Comparison of ENCODE assay signal across 16 cellular contexts in the genomic region with DNA sequence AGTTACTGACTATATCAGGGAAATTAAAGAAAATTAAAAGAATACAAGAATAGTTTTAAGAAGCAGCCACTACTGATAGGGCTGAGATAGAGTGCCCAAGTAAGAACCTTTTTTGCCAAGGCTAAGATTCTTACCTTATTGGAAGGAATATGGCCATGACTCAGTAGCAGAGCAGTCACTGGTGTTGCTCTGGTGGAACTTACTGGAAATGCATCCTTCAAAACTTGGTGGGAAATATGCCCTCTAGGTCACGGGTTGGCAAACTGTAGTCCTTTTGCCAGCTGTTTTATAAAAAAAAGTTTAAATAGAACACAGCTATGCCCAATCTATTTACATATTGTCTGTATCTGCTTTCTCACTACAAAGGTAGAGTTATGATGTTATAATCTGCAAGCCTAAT. TPM values are rescaled to one million over a fixed set of nuclear protein-coding genes. Genes with fewer than 3 reads are reported as not detected.
DNase-seq lines count a peak whose midpoint lies in the region; ATAC-seq and TF ChIP-seq lines count a peak whose summit lies in the region.
"Had no signal": no experiment of that assay in that cellular context is flagged by ENCODE, and none has a peak within 500 bp of the region (broad histone marks: within the 10 kb centered on the region; RNA-seq: fewer than 3 reads in every experiment).

No MANE protein-coding gene starts in this region.

- no peak overlapping the region for H3K4ac ChIP-seq in IMR-90 (ENCODE audit: low read depth, low read length)

- H2AK5ac ChIP-seq in IMR-90 (ENCODE audit: low read depth, low read length): no peak overlapping the region

- H3K18ac ChIP-seq in IMR-90 (ENCODE audit: low read depth, low read length): no peak overlapping the region

- H3K27me3 Mint-ChIP-seq in chondrocyte (ENCODE audit: low read depth): no peaks in the 10 kb centered on the region
- no peaks in the 10 kb centered on the region for H3K27me3 Mint-ChIP-seq in neural crest cell (ENCODE audit: low read depth)
- H3K27me3 Mint-ChIP-seq: activated T-helper 17 cell treated with anti-CD3 and anti-CD28 coated beads, Interleukin-2, amount 50 U/mL, for 72 hours had no signal

- H3K9me1 ChIP-seq in IMR-90 (ENCODE audit: insufficient read depth, low read length): no peaks in the 10 kb centered on the region

- H3K4me3 Mint-ChIP-seq in chondrocyte (ENCODE audit: unreplicated experiment) (no peak overlapping the region), neural crest cell (no peak overlapping the region)
- H3K4me3 Mint-ChIP-seq: activated T-helper 17 cell treated with anti-CD3 and anti-CD28 coated beads, Interleukin-2, amount 50 U/mL, for 72 hours had no signal

- no peak overlapping the region for H3K14ac ChIP-seq in IMR-90 (replicated peaks; ENCODE audit: low read depth, low read length)

- H3K9ac ChIP-seq in IMR-90 (ENCODE audit: low read depth, low read length): no peak overlapping the region
- H3K9ac ChIP-seq: KMS-11 had no signal

- H3K79me1 ChIP-seq in IMR-90 (ENCODE audit: low read depth in 1 of 2, low read length in 2 of 2): peaks cover 13 to 59% of the 10 kb centered on the region in 2 experiments

- H4K5ac ChIP-seq in IMR-90 (ENCODE audit: low read depth, low read length): no peak overlapping the region

- dilution Hi-C loops in IMR-90 (cut with HindIII; ENCODE audit: low sequenced_read_pairs, unreplicated experiment): no loop called here

- in situ Hi-C loops in IMR-90 (cut with MboI; ENCODE audit: low sequenced_read_pairs): no loop called here

- peak; percentile 7 for DNase-seq in DMS 273 (lab: John Stamatoyannopoulos, UW; ENCODE audit: unreplicated experiment)
- no peak for DNase-seq in DMS 273 treated with DMSO at 0.1 percent for 48 hours (lab: John Stamatoyannopoulos, UW)
- peak; percentile 21 for DNase-seq in IMR-90
- no peak for DNase-seq in chondrocyte (ENCODE audit: low spot score)
- no peak for DNase-seq in neural crest cell (ENCODE audit: low read depth, low spot score)
- DNase-seq in esophagus squamous epithelium (lab: John Stamatoyannopoulos, UW): no peak
- DNase-seq in activated CD8-positive, alpha-beta memory T cell treated with anti-CD3 and anti-CD28 coated beads for 24 hours: no peak
- DNase-seq: activated CD4-positive, CD25-positive, alpha-beta regulatory T cell treated with anti-CD3 and anti-CD28 coated beads, Interleukin-2, amount 50 U/mL, for 72 hours; caudate nucleus; NCI-H2107 had no signal

- H2AK9ac ChIP-seq in IMR-90 (replicated peaks; ENCODE audit: low read depth, low read length, poor library complexity): no peak overlapping the region

- no peak overlapping the region for H2BK120ac ChIP-seq in IMR-90 (ENCODE audit: low read depth, low read length)

- POLR2A ChIA-PET in IMR-90 (lab: Charles Lee; ENCODE audit: unreplicated experiment): no interaction called here

- BruUV-seq in IMR-90 (replicated peaks; lab: Mats Ljungman, UMichigan): no TSS peak

- TF ChIP-seq RAD21 in IMR-90 (IDR thresholded peaks at IDR 0.05; ENCODE audit: low read length): no peak

- ATAC-seq in IMR-90 (ENCODE audit: low read depth): no peak
- no peak for ATAC-seq in GM21526 (IDR thresholded peaks at IDR 0.05; ENCODE audit: low FRiP score, unreplicated experiment)
- ATAC-seq: activated T-helper 17 cell treated with anti-CD3 and anti-CD28 coated beads, Interleukin-2, amount 50 U/mL, for 72 hours had no signal

- H3K4me1 ChIP-seq in IMR-90 (ENCODE audit: control insufficient read depth, insufficient read depth, low read length): no peaks in the 10 kb centered on the region
- H3K4me1 ChIP-seq in esophagus squamous epithelium: peaks cover 5 to 17% (median 12%) of the 10 kb centered on the region in 3 donors

- no peak overlapping the region for H2BK5ac ChIP-seq in IMR-90 (ENCODE audit: low read depth, low read length, poor library complexity, severe bottlenecking)

- H3K4me2 ChIP-seq in IMR-90 (ENCODE audit: low read depth, low read length): no peak overlapping the region
- H3K4me2 ChIP-seq: KMS-11 had no signal

- no peak overlapping the region for H2BK15ac ChIP-seq in IMR-90 (ENCODE audit: low read depth, low read length)

- WGBS in IMR-90 (ENCODE audit: extremely low coverage in 2 of 2, insufficient read length in 1 of 2), 2 experiments: no CpG with 5 or more reads among the region's 1 CpG
- 84 to 89% methylated on average over 1 of the region's 1 CpG for WGBS in esophagus squamous epithelium, 2 donors

- H4K8ac ChIP-seq in IMR-90 (ENCODE audit: low read depth in 2 of 2, low read length in 2 of 2): no peak overlapping the region

- no peaks in the 10 kb centered on the region for H4K20me1 ChIP-seq in IMR-90 (ENCODE audit: insufficient read depth, low read length)

- H3K23ac ChIP-seq in IMR-90 (ENCODE audit: low read depth, low read length): no peak overlapping the region

- H3K4me1 Mint-ChIP-seq in chondrocyte (ENCODE audit: low read depth): peaks cover 35% of the 10 kb centered on the region
- H3K4me1 Mint-ChIP-seq in neural crest cell: peaks cover 45% of the 10 kb centered on the region

- no peaks in the 10 kb centered on the region for H3K27me3 ChIP-seq in IMR-90 (ENCODE audit: control insufficient read depth, insufficient read depth, low read length)
- no peaks in the 10 kb centered on the region for H3K27me3 ChIP-seq in esophagus squamous epithelium
- H3K27me3 ChIP-seq: esophagus muscularis mucosa, tibial nerve had no signal

- H3K9me3 ChIP-seq in IMR-90 (ENCODE audit: control insufficient read depth, insufficient read depth, low read length) (no peaks in the 10 kb centered on the region), esophagus squamous epithelium (no peaks in the 10 kb centered on the region)
- H3K9me3 ChIP-seq: esophagus muscularis mucosa, tibial nerve had no signal

- no peak overlapping the region for H2BK20ac ChIP-seq in IMR-90 (ENCODE audit: low read depth, low read length)

- H3K36me3 Mint-ChIP-seq in chondrocyte (ENCODE audit: low read depth) (no peaks in the 10 kb centered on the region), neural crest cell (ENCODE audit: low read depth) (peaks cover 12% of the 10 kb centered on the region)

- no peak overlapping the region for H2AFZ ChIP-seq in IMR-90 (replicated peaks; ENCODE audit: low read length, poor library complexity)

- CTCF ChIA-PET in IMR-90 (lab: Yijun Ruan, JAX): interaction anchor here (0.9 kb wide), 2 partner anchors 8 to 74 kb away, joined by 3 to 5 read pairs; no protein-coding TSS in a partner anchor

- H3K36me3 ChIP-seq in IMR-90 (ENCODE audit: control insufficient read depth, insufficient read depth, low read length) (no peaks in the 10 kb centered on the region), esophagus squamous epithelium (no peaks in the 10 kb centered on the region)
- H3K36me3 ChIP-seq: esophagus muscularis mucosa, tibial nerve had no signal

- H3K27ac Mint-ChIP-seq in chondrocyte (ENCODE audit: unreplicated experiment) (no peak overlapping the region), neural crest cell (ENCODE audit: unreplicated experiment) (no peak overlapping the region)
- H3K27ac Mint-ChIP-seq: activated T-helper 17 cell treated with anti-CD3 and anti-CD28 coated beads, Interleukin-2, amount 50 U/mL, for 72 hours had no signal

- no peak overlapping the region for H4K91ac ChIP-seq in IMR-90 (ENCODE audit: insufficient read depth, low read depth, low read length)

- TF ChIP-seq POLR2A in IMR-90 (IDR thresholded peaks at IDR 0.05; ENCODE audit: low read depth, low read length) (no peak), esophagus squamous epithelium (IDR thresholded peaks at IDR 0.05) (no peak)

- no peak overlapping the region for H3K4me3 ChIP-seq in IMR-90 (ENCODE audit: insufficient read depth, low read depth, low read length)
- no peak overlapping the region for H3K4me3 ChIP-seq in esophagus squamous epithelium
- H3K4me3 ChIP-seq: esophagus muscularis mucosa, tibial nerve had no signal

- intact Hi-C loops in IMR-90 (cut with micrococcal nuclease): no loop called here
- intact Hi-C loops in esophagus squamous epithelium (cut with DNase I): no loop called here

- TF ChIP-seq CTCF in IMR-90 (conservative IDR thresholded peaks at IDR 0.05; ENCODE audit: low read depth, low read length) (0 out of 2 replicates have a peak, but pooled peaks have one; percentile 12), chondrocyte (IDR thresholded peaks at IDR 0.05) (peak; percentile 28), neural crest cell (conservative IDR thresholded peaks at IDR 0.05) (peak; percentile 29), esophagus squamous epithelium (IDR thresholded peaks at IDR 0.05) (peak in 1 of 6 experiments; percentile 29)

- H3K56ac ChIP-seq in IMR-90 (ENCODE audit: extremely low read depth, insufficient read depth, low read length): no peak overlapping the region

- H3K9me3 Mint-ChIP-seq in chondrocyte (ENCODE audit: low read depth) (no peaks in the 10 kb centered on the region), neural crest cell (peaks cover 5% of the 10 kb centered on the region)

- H3K27ac ChIP-seq in IMR-90 (ENCODE audit: insufficient read depth, low read length): no peak overlapping the region
- H3K27ac ChIP-seq in esophagus squamous epithelium: no peak overlapping the region
- H3K27ac ChIP-seq: 22Rv1, esophagus muscularis mucosa, KMS-11, tibial nerve had no signal

TF ChIP-seq in IMR-90, 13 proteins besides CTCF, POLR2A, EP300 and RAD21 (continues in another document):
- TF ChIP-seq FOS (IDR thresholded peaks at IDR 0.05; ENCODE audit: low read depth, low read length): no peak
- no peak for TF ChIP-seq RFX5 (IDR thresholded peaks at IDR 0.05; ENCODE audit: low read depth, low read length)
- TF ChIP-seq NFE2L2 (IDR thresholded peaks at IDR 0.05; ENCODE audit: low read depth, low read length): no peak
- TF ChIP-seq CHD1 (IDR thresholded peaks at IDR 0.05; ENCODE audit: low read depth, low read length): no peak
- no peak for TF ChIP-seq MAFK (IDR thresholded peaks at IDR 0.05; ENCODE audit: low read depth, low read length)
- no peak for TF ChIP-seq MXI1 (IDR thresholded peaks at IDR 0.05; ENCODE audit: borderline replicate concordance, low read depth, low read length)
- no peak for TF ChIP-seq MAZ (IDR thresholded peaks at IDR 0.05; ENCODE audit: borderline replicate concordance, low read depth, low read length)
- no peak for TF ChIP-seq RCOR1 (IDR thresholded peaks at IDR 0.05; ENCODE audit: insufficient replicate concordance, low read length)
- TF ChIP-seq BHLHE40 (IDR thresholded peaks at IDR 0.05; ENCODE audit: low read depth, low read length): no peak

RNA-seq across cellular contexts. Expression of a gene that starts 6.0 kb away (rescaled TPM):
- total RNA-seq in IMR-90 (2012; rRNA removed): 28.9 and 31.1 TPM in 2 replicates
- polyA plus RNA-seq in IMR-90 (2012; rRNA removed): 17.6 and 19.0 TPM in 2 replicates
- polyA plus RNA-seq in IMR-90 (2012; cell fraction: cytosol; rRNA removed): 4.1 and 10.5 TPM in 2 replicates
- polyA plus RNA-seq in IMR-90 (2012; cell fraction: nucleus; rRNA removed; ENCODE audit: low replicate concordance): 6.2 and 53.7 TPM in 2 replicates
- total RNA-seq in chondrocyte: 11.0 to 12.3 TPM (median 11.2 TPM) in 3 replicates
- total RNA-seq in neural crest cell: 31.8 and 34.0 TPM in 2 replicates
- total RNA-seq in esophagus squamous epithelium: 10 to 100 TPM in 2 of 4 donors, 1 to 10 TPM in 2; 2.3 to 17.0 (median 10.5) TPM

Comparison
In these comparisons a context has a peak if more than half of its experiments do, and no peak if none do; other contexts are left out.
1. DNase-seq: peak in DMS 273 (single experiment) and IMR-90 (single experiment); none in DMS 273 treated with DMSO at 0.1 percent for 48 hours (single experiment), chondrocyte (single experiment), neural crest cell (single experiment), esophagus squamous epithelium (single experiment) and activated CD8-positive, alpha-beta memory T cell treated with anti-CD3 and anti-CD28 coated beads for 24 hours (single experiment).